ENCODE assay signal across 18 cellular contexts in genomic region chr2:23361185-23361584, GRCh38. TPM values are rescaled to one million over a fixed set of nuclear protein-coding genes. Genes with fewer than 3 reads are reported as not detected.
DNase-seq lines count a peak whose midpoint lies in the region; ATAC-seq, FAIRE-seq and TF ChIP-seq lines count a peak whose summit lies in the region.
"Had no signal": no experiment of that assay in that cellular context is flagged by ENCODE, and none has a peak within 500 bp of the region (broad histone marks: within the 10 kb centered on the region; RNA-seq: fewer than 3 reads in every experiment).

No MANE protein-coding gene starts in this region.

- H3K9me1 ChIP-seq in IMR-90 (ENCODE audit: insufficient read depth, low read length) = no peaks in the 10 kb centered on the region

- intact Hi-C loops in IMR-90 (cut with micrococcal nuclease) = no loop called here
- intact Hi-C loops in A673 (cut with micrococcal nuclease; ENCODE audit: unreplicated experiment) = no loop called here

- H2BK5ac ChIP-seq in IMR-90 (ENCODE audit: low read depth, low read length, poor library complexity, severe bottlenecking) = no peak overlapping the region

- H3K27me3 ChIP-seq in IMR-90 (ENCODE audit: control insufficient read depth, insufficient read depth, low read length) = peaks cover 16% of the 10 kb centered on the region
- no peaks in the 10 kb centered on the region for H3K27me3 ChIP-seq in A673 (replicated peaks; ENCODE audit: insufficient read depth, low read depth, low read length, poor library complexity)
- no peaks in the 10 kb centered on the region for H3K27me3 ChIP-seq in GM23248 (replicated peaks; ENCODE audit: insufficient read depth)
- H3K27me3 ChIP-seq: BE2C had no signal

- H3K9ac ChIP-seq in IMR-90 (ENCODE audit: low read depth, low read length) (no peak overlapping the region), GM23248 (no peak overlapping the region)

- POLR2A ChIA-PET in HEK293 (lab: Yijun Ruan, JAX) = no interaction called here
- POLR2A ChIA-PET in IMR-90 (lab: Charles Lee; ENCODE audit: unreplicated experiment) = no interaction called here
- POLR2A ChIA-PET in A673 (lab: Charles Lee; ENCODE audit: low non-redundant PET) = no interaction called here

- no peaks in the 10 kb centered on the region for H3K4me1 ChIP-seq in HEK293 (ENCODE audit: control insufficient read depth, insufficient read depth, low read length)
- no peaks in the 10 kb centered on the region for H3K4me1 ChIP-seq in IMR-90 (ENCODE audit: control insufficient read depth, insufficient read depth, low read length)
- no peaks in the 10 kb centered on the region for H3K4me1 ChIP-seq in A673 (ENCODE audit: insufficient read depth, low read length, poor library complexity, severe bottlenecking)
- H3K4me1 ChIP-seq in GM23248 (ENCODE audit: insufficient read depth) = no peaks in the 10 kb centered on the region
- H3K4me1 ChIP-seq: HAP-1 had no signal

- H4K20me1 ChIP-seq in IMR-90 (ENCODE audit: insufficient read depth, low read length) (no peaks in the 10 kb centered on the region), GM23248 (ENCODE audit: insufficient read depth) (no peaks in the 10 kb centered on the region)

- ATAC-seq in IMR-90 (ENCODE audit: low read depth) = peak; percentile 37
- ATAC-seq in HG03442 (IDR thresholded peaks at IDR 0.05; ENCODE audit: unreplicated experiment) = no peak

- H3K4me3 ChIP-seq in HEK293 (ENCODE audit: low read depth, low read length) (no peak overlapping the region), IMR-90 (ENCODE audit: insufficient read depth, low read depth, low read length) (no peak overlapping the region), A673 (ENCODE audit: low read depth, low read length, poor library complexity, severe bottlenecking) (no peak overlapping the region), GM23248 (no peak overlapping the region)
- H3K4me3 ChIP-seq: HAP-1 had no signal

- no peak overlapping the region for H3K18ac ChIP-seq in IMR-90 (ENCODE audit: low read depth, low read length)

- dilution Hi-C loops in IMR-90 (cut with HindIII; ENCODE audit: low sequenced_read_pairs, unreplicated experiment) = no loop called here

- no peak overlapping the region for H4K8ac ChIP-seq in IMR-90 (ENCODE audit: low read depth in 2 of 2, low read length in 2 of 2)

- no peak overlapping the region for H3K27ac ChIP-seq in HEK293 (ENCODE audit: extremely low read depth, low read depth, low read length)
- H3K27ac ChIP-seq in IMR-90 (ENCODE audit: insufficient read depth, low read length) = no peak overlapping the region
- H3K27ac ChIP-seq in A673 (ENCODE audit: low read depth, low read length, poor library complexity, severe bottlenecking) = no peak overlapping the region
- no peak overlapping the region for H3K27ac ChIP-seq in GM23248
- H3K27ac ChIP-seq: C4-2B had no signal

- no peak for TF ChIP-seq POLR2A in IMR-90 (IDR thresholded peaks at IDR 0.05; ENCODE audit: low read depth, low read length)

- WGBS in IMR-90 (ENCODE audit: extremely low coverage in 2 of 2, insufficient read length in 1 of 2), 2 experiments = no CpG with 5 or more reads among the region's 3 CpGs
- WGBS in GM23248 (ENCODE audit: low coverage in 1 of 2, low lambda C conversion rate in 2 of 2, missing lambda C conversion rate in 2 of 2), 2 experiments = 67 to 79% methylated on average over 3 of the region's 3 CpGs

- FAIRE-seq in urothelium cell line (lab: Jason Lieb, UNC) = peak; percentile 80
- FAIRE-seq: A204.1, GM12892 had no signal

- in situ Hi-C loops in IMR-90 (cut with MboI; ENCODE audit: low sequenced_read_pairs) (no loop called here), GM23248 (cut with MboI) (no loop called here)

- H3F3A ChIP-seq in GM23248 (ENCODE audit: insufficient read depth) = no peaks in the 10 kb centered on the region

- no peaks in the 10 kb centered on the region for H3K9me2 ChIP-seq in GM23248 (ENCODE audit: insufficient read depth)

- no peak overlapping the region for H3K14ac ChIP-seq in IMR-90 (replicated peaks; ENCODE audit: low read depth, low read length)

- no peak overlapping the region for H2BK20ac ChIP-seq in IMR-90 (ENCODE audit: low read depth, low read length)

- H4K91ac ChIP-seq in IMR-90 (ENCODE audit: insufficient read depth, low read depth, low read length) = no peak overlapping the region

- H3K23ac ChIP-seq in IMR-90 (ENCODE audit: low read depth, low read length) = no peak overlapping the region

- no peak for TF ChIP-seq RAD21 in IMR-90 (IDR thresholded peaks at IDR 0.05; ENCODE audit: low read length)

- H2AFZ ChIP-seq in IMR-90 (replicated peaks; ENCODE audit: low read length, poor library complexity) (no peak overlapping the region), GM23248 (no peak overlapping the region)

- no peaks in the 10 kb centered on the region for H3K9me3 ChIP-seq in HEK293 (ENCODE audit: control insufficient read depth, insufficient read depth, low read depth, low read length)
- no peaks in the 10 kb centered on the region for H3K9me3 ChIP-seq in IMR-90 (ENCODE audit: control insufficient read depth, insufficient read depth, low read length)
- H3K9me3 ChIP-seq in A673 (ENCODE audit: low read depth, low read length, poor library complexity, severe bottlenecking) = no peaks in the 10 kb centered on the region
- H3K9me3 ChIP-seq in GM23248 (ENCODE audit: low read depth) = no peaks in the 10 kb centered on the region
- H3K9me3 ChIP-seq: BE2C, HAP-1 had no signal

- no peak for TF ChIP-seq CTCF in HEK293 (tag by site-specific recombination; IDR thresholded peaks at IDR 0.05)
- TF ChIP-seq CTCF in IMR-90 (conservative IDR thresholded peaks at IDR 0.05; ENCODE audit: low read depth, low read length) = no peak
- no peak for TF ChIP-seq CTCF in A673 (conservative IDR thresholded peaks at IDR 0.05; ENCODE audit: low read depth, low read length)

- H3K56ac ChIP-seq in IMR-90 (ENCODE audit: extremely low read depth, insufficient read depth, low read length) = no peak overlapping the region

- no peak overlapping the region for H3K4me2 ChIP-seq in IMR-90 (ENCODE audit: low read depth, low read length)
- no peak overlapping the region for H3K4me2 ChIP-seq in GM23248 (ENCODE audit: unreplicated experiment)

- no peak overlapping the region for H4K5ac ChIP-seq in IMR-90 (ENCODE audit: low read depth, low read length)

- H2BK15ac ChIP-seq in IMR-90 (ENCODE audit: low read depth, low read length) = no peak overlapping the region

- H3K79me1 ChIP-seq in IMR-90 (ENCODE audit: low read depth in 1 of 2, low read length in 2 of 2) = no peaks in the 10 kb centered on the region

- H3K4ac ChIP-seq in IMR-90 (ENCODE audit: low read depth, low read length) = no peak overlapping the region

- H3K79me2 ChIP-seq in GM23248 (ENCODE audit: insufficient read depth) = no peaks in the 10 kb centered on the region

- DNase-seq in IMR-90 = peak; percentile 41
- DNase-seq in kidney tubule cell (ENCODE audit: low spot score) = peak; percentile 32
- DNase-seq in urothelium cell line (ENCODE audit: low spot score) = no peak
- no peak for DNase-seq in A673 (ENCODE audit: low spot score)
- DNase-seq in GM23248 = no peak
- DNase-seq: BE2C; CD4-positive, alpha-beta memory T cell; DMS153; DMS79 treated with DMSO at 0.1 percent for 48 hours; GDM1; GOT3; KBM-7 had no signal

- H2BK120ac ChIP-seq in IMR-90 (ENCODE audit: low read depth, low read length) = no peak overlapping the region

- BruUV-seq in IMR-90 (replicated peaks; lab: Mats Ljungman, UMichigan) = no TSS peak
- BruUV-seq in A673 (replicated peaks; lab: Mats Ljungman, UMichigan) = no TSS peak

- CTCF ChIA-PET in HEK293 (lab: Yijun Ruan, JAX) (interaction anchor here (0.7 to 1.6 kb wide), 3 partner anchors 9 to 356 kb away, joined by 3 read pairs; no protein-coding TSS in a partner anchor), IMR-90 (lab: Yijun Ruan, JAX) (interaction anchor here (0.6 kb wide), 1 partner anchor 762 kb away, joined by 3 read pairs; no protein-coding TSS in a partner anchor), A673 (lab: Charles Lee) (no interaction called here)

- H2AK9ac ChIP-seq in IMR-90 (replicated peaks; ENCODE audit: low read depth, low read length, poor library complexity) = no peak overlapping the region

- no peak overlapping the region for H2AK5ac ChIP-seq in IMR-90 (ENCODE audit: low read depth, low read length)

- H3K36me3 ChIP-seq in HEK293 (ENCODE audit: control insufficient read depth in 2 of 2, insufficient read depth in 1 of 2, low read length in 2 of 2) = no peaks in the 10 kb centered on the region
- H3K36me3 ChIP-seq in IMR-90 (ENCODE audit: control insufficient read depth, insufficient read depth, low read length) = no peaks in the 10 kb centered on the region
- H3K36me3 ChIP-seq in A673 (ENCODE audit: insufficient read depth, low read length, poor library complexity, severe bottlenecking) = no peaks in the 10 kb centered on the region
- H3K36me3 ChIP-seq in GM23248 (ENCODE audit: low read depth) = no peaks in the 10 kb centered on the region
- H3K36me3 ChIP-seq: BE2C, HAP-1 had no signal

TF ChIP-seq in IMR-90, 13 proteins besides CTCF, POLR2A, EP300 and RAD21 (continues in another document):
- TF ChIP-seq CEBPB (IDR thresholded peaks at IDR 0.05; ENCODE audit: low read depth, low read length) = no peak
- no peak for TF ChIP-seq RCOR1 (IDR thresholded peaks at IDR 0.05; ENCODE audit: insufficient replicate concordance, low read length)
- no peak for TF ChIP-seq MXI1 (IDR thresholded peaks at IDR 0.05; ENCODE audit: borderline replicate concordance, low read depth, low read length)
- TF ChIP-seq NFE2L2 (IDR thresholded peaks at IDR 0.05; ENCODE audit: low read depth, low read length) = no peak
- no peak for TF ChIP-seq MAFK (IDR thresholded peaks at IDR 0.05; ENCODE audit: low read depth, low read length)
- TF ChIP-seq, protein P1, sequence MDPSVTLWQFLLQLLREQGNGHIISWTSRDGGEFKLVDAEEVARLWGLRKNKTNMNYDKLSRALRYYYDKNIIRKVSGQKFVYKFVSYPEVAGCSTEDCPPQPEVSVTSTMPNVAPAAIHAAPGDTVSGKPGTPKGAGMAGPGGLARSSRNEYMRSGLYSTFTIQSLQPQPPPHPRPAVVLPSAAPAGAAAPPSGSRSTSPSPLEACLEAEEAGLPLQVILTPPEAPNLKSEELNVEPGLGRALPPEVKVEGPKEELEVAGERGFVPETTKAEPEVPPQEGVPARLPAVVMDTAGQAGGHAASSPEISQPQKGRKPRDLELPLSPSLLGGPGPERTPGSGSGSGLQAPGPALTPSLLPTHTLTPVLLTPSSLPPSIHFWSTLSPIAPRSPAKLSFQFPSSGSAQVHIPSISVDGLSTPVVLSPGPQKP (IDR thresholded peaks at IDR 0.05; ENCODE audit: borderline replicate concordance, low read depth, low read length) = no peak
- no peak for TF ChIP-seq BHLHE40 (IDR thresholded peaks at IDR 0.05; ENCODE audit: low read depth, low read length)
- TF ChIP-seq FOS (IDR thresholded peaks at IDR 0.05; ENCODE audit: low read depth, low read length) = no peak
- no peak for TF ChIP-seq RFX5 (IDR thresholded peaks at IDR 0.05; ENCODE audit: low read depth, low read length)

RNA-seq across cellular contexts. Expression of gene KLHL29, which starts 23.8 kb away (rescaled TPM):
- 2.0 and 2.5 TPM in 2 replicates for total RNA-seq in IMR-90 (2012; rRNA removed)
- polyA plus RNA-seq in IMR-90 (2012; rRNA removed) = 7.9 and 8.0 TPM in 2 replicates
- polyA plus RNA-seq in IMR-90 (2012; cell fraction: cytosol; rRNA removed) = 3.8 and 7.2 TPM in 2 replicates
- 41.4 and 50.7 TPM in 2 replicates for polyA plus RNA-seq in IMR-90 (2012; cell fraction: nucleus; rRNA removed; ENCODE audit: low replicate concordance)
- total RNA-seq in A673 (2021) = 11.0 and 12.2 TPM in 2 replicates
- 4.7 and 6.4 TPM in 2 replicates for total RNA-seq in GM23248 (2014; rRNA removed; shearing (Covaris generic))
- 1.7 and 1.9 TPM in 2 replicates for polyA plus RNA-seq in GM23248 (2016; fragmentation: Nextera tagmentation; extraction: Ambion mirVana)

Comparison
In these comparisons a context has a peak if more than half of its experiments do, and no peak if none do; other contexts are left out.
1. DNase-seq: peak in IMR-90 (single experiment) and kidney tubule cell (single experiment); none in urothelium cell line (single experiment), A673 (single experiment) and GM23248 (single experiment).